Comparison of ENCODE assay signal across 33 cellular contexts in the genomic region with DNA sequence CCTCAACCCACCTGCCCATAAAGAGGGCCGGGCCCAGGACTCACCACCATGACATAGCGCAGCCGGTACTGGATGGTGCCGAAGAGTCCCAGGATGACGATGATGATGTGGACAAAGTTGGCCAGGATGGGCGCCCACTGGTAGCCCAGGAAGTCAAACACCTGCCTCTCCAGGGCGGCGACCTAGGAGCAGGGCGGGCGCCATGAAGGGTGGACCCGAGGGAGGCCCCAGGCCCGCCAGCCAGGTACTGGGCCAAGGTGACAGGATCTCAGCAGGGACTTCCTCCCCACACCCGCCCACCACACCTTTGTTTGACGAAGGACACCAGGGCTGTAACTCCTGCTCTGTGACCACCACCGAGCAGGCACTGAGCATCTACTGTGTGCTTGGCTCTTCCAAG. TPM values are rescaled to one million over a fixed set of nuclear protein-coding genes. Genes with fewer than 3 reads are reported as not detected.
"Had no signal": no experiment of that assay in that cellular context is flagged by ENCODE, and none has a peak within 500 bp of the region (broad histone marks: within the 10 kb centered on the region; RNA-seq: fewer than 3 reads in every experiment).

No MANE protein-coding gene starts in this region.

- H3K9me3 ChIP-seq: ascending aorta, breast epithelium, Peyer's patch, SJSA1, SK-N-SH had no signal

- H3K27ac Mint-ChIP-seq: activated CD4-positive, alpha-beta T cell treated with anti-CD3 and anti-CD28 coated beads for 36 hours; activated CD4-positive, alpha-beta T cell treated with anti-CD3 and anti-CD28 coated beads, Interleukin-2, amount 10 ng/mL, durations not matched to agents 7 days and 5 days; activated CD8-positive, alpha-beta T cell treated with anti-CD3 and anti-CD28 coated beads, Interleukin-2, amount 10 ng/mL, durations not matched to agents 7 days and 5 days; activated naive CD4-positive, alpha-beta T cell treated with anti-CD3 and anti-CD28 coated beads, Interleukin-2, amount 50 U/mL, for 24 hours; activated naive CD8-positive, alpha-beta T cell treated with anti-CD3 and anti-CD28 coated beads, Interleukin-2, amount 10 ng/mL, durations not matched to agents 7 days and 5 days; activated T-cell treated with anti-CD3 and anti-CD28 coated beads, Interleukin-2, amount 50 U/mL, for 24 hours; activated T-helper 2 cell treated with anti-CD3 and anti-CD28 coated beads, Interferon-gamma antibody, Interleukin-2, Interleukin-4, amounts not matched to agents 10 μg/mL and 5 μg/mL and 100 μg/mL, durations not matched to agents 14 hours and 24 hours and 36 hours; T-helper 1 cell treated with Interleukin-12 subunit alpha and Interleukin-12 subunit beta and Interleukin-4 antibody, amounts not matched to agents 30 μg/mL and 1 μg/mL, for 36 hours; WTC11 had no signal

- DNase-seq: activated CD4-positive, alpha-beta T cell treated with anti-CD3 and anti-CD28 coated beads for 36 hours; activated CD4-positive, alpha-beta T cell treated with anti-CD3 and anti-CD28 coated beads, Interleukin-2, amount 10 ng/mL, durations not matched to agents 7 days and 5 days; activated CD4-positive, alpha-beta T cell treated with anti-CD3 and anti-CD28 coated beads, Interleukin-2, amount 50 U/mL, for 48 hours; activated CD8-positive, alpha-beta T cell treated with anti-CD3 and anti-CD28 coated beads, Interleukin-2, amount 10 ng/mL, durations not matched to agents 7 days and 5 days; activated gamma-delta T cell; activated naive CD4-positive, alpha-beta T cell treated with Interleukin-2 at 50 U/mL for 16 hours; activated naive CD8-positive, alpha-beta T cell treated with anti-CD3 and anti-CD28 coated beads, Interleukin-2, amount 10 ng/mL, durations not matched to agents 7 days and 5 days; activated T-cell treated with anti-CD3 and anti-CD28 coated beads, Interleukin-2, amount 50 U/mL, for 24 hours; amygdala; NCI-H1048; NCI-H1105 treated with DMSO at 0.1 percent for 48 hours; NCI-H1436; NCI-H1694; NCI-H1930; NCI-H2081 treated with DMSO at 0.1 percent for 48 hours; NCI-H226; NCI-H446 treated with DMSO at 0.1 percent for 48 hours; NCI-H524; NCI-H69; NCI-H82; Peyer's patch; SHP77 treated with DMSO at 0.1 percent for 48 hours; SK-N-SH had no signal

- H3K27ac ChIP-seq: ascending aorta, breast epithelium, Peyer's patch, SJSA1 had no signal

- H3K4me3 Mint-ChIP-seq: activated CD4-positive, alpha-beta T cell treated with anti-CD3 and anti-CD28 coated beads for 36 hours; activated CD4-positive, alpha-beta T cell treated with anti-CD3 and anti-CD28 coated beads, Interleukin-2, amount 10 ng/mL, durations not matched to agents 7 days and 5 days; activated CD8-positive, alpha-beta T cell treated with anti-CD3 and anti-CD28 coated beads, Interleukin-2, amount 10 ng/mL, durations not matched to agents 7 days and 5 days; activated naive CD4-positive, alpha-beta T cell treated with anti-CD3 and anti-CD28 coated beads, Interleukin-2, amount 50 U/mL, for 24 hours; activated naive CD8-positive, alpha-beta T cell treated with anti-CD3 and anti-CD28 coated beads, Interleukin-2, amount 10 ng/mL, durations not matched to agents 7 days and 5 days; activated T-cell treated with anti-CD3 and anti-CD28 coated beads, Interleukin-2, amount 50 U/mL, for 24 hours; T-helper 1 cell treated with Interleukin-12 subunit alpha and Interleukin-12 subunit beta and Interleukin-4 antibody, amounts not matched to agents 30 μg/mL and 1 μg/mL, for 36 hours; WTC11 had no signal

- H3K4me3 ChIP-seq: ascending aorta, breast epithelium, Peyer's patch, SJSA1 had no signal

- H3K9ac ChIP-seq: SK-N-SH had no signal

- H3K36me3 Mint-ChIP-seq: activated naive CD4-positive, alpha-beta T cell treated with anti-CD3 and anti-CD28 coated beads, Interleukin-2, amount 50 U/mL, for 24 hours; activated naive CD8-positive, alpha-beta T cell treated with anti-CD3 and anti-CD28 coated beads, Interleukin-2, amount 10 ng/mL, durations not matched to agents 7 days and 5 days; WTC11 had no signal

- H3K4me2 ChIP-seq: SK-N-SH had no signal

- H3K4me1 Mint-ChIP-seq: activated CD4-positive, alpha-beta T cell treated with anti-CD3 and anti-CD28 coated beads, Interleukin-2, amount 10 ng/mL, durations not matched to agents 7 days and 5 days; activated naive CD8-positive, alpha-beta T cell treated with anti-CD3 and anti-CD28 coated beads, Interleukin-2, amount 10 ng/mL, durations not matched to agents 7 days and 5 days had no signal

- H3K9me3 Mint-ChIP-seq: activated CD4-positive, alpha-beta T cell treated with anti-CD3 and anti-CD28 coated beads, Interleukin-2, amount 10 ng/mL, durations not matched to agents 7 days and 5 days; activated naive CD4-positive, alpha-beta T cell treated with anti-CD3 and anti-CD28 coated beads, Interleukin-2, amount 50 U/mL, for 24 hours; activated naive CD8-positive, alpha-beta T cell treated with anti-CD3 and anti-CD28 coated beads, Interleukin-2, amount 10 ng/mL, durations not matched to agents 7 days and 5 days; activated T-cell treated with anti-CD3 and anti-CD28 coated beads, Interleukin-2, amount 50 U/mL, for 24 hours; activated T-helper 2 cell treated with anti-CD3 and anti-CD28 coated beads, Interferon-gamma antibody, Interleukin-2, Interleukin-4, amounts not matched to agents 10 μg/mL and 5 μg/mL and 100 μg/mL, durations not matched to agents 14 hours and 24 hours and 36 hours; T-helper 1 cell treated with Interleukin-12 subunit alpha and Interleukin-12 subunit beta and Interleukin-4 antibody, amounts not matched to agents 30 μg/mL and 1 μg/mL, for 36 hours; WTC11 had no signal

- H3K36me3 ChIP-seq: ascending aorta, breast epithelium, Peyer's patch, SJSA1 had no signal

RNA-seq across cellular contexts. Expression of gene NKAIN4, which starts 4.4 kb away (rescaled TPM):
- total RNA-seq: activated CD4-positive, alpha-beta T cell treated with anti-CD3 and anti-CD28 coated beads for 36 hours; activated CD4-positive, alpha-beta T cell treated with anti-CD3 and anti-CD28 coated beads, Interleukin-2, amount 10 ng/mL, durations not matched to agents 7 days and 5 days; activated CD8-positive, alpha-beta T cell treated with anti-CD3 and anti-CD28 coated beads, Interleukin-2, amount 10 ng/mL, durations not matched to agents 7 days and 5 days; activated naive CD8-positive, alpha-beta T cell treated with anti-CD3 and anti-CD28 coated beads, Interleukin-2, amount 10 ng/mL, durations not matched to agents 7 days and 5 days; activated T-helper 2 cell treated with anti-CD3 and anti-CD28 coated beads, Interferon-gamma antibody, Interleukin-2, Interleukin-4, amounts not matched to agents 10 μg/mL and 5 μg/mL and 100 μg/mL, durations not matched to agents 14 hours and 24 hours and 36 hours; ascending aorta; breast epithelium; cardiac septum; MCF 10A; Peyer's patch; SJSA1 had no signal
- polyA plus RNA-seq: SK-N-SH had no signal

RNA-seq across cellular contexts. Expression of gene BIRC7, which starts 14.2 kb away (rescaled TPM):
- total RNA-seq: activated CD4-positive, alpha-beta T cell treated with anti-CD3 and anti-CD28 coated beads, Interleukin-2, amount 10 ng/mL, durations not matched to agents 7 days and 5 days; activated naive CD8-positive, alpha-beta T cell treated with anti-CD3 and anti-CD28 coated beads, Interleukin-2, amount 10 ng/mL, durations not matched to agents 7 days and 5 days; activated T-helper 2 cell treated with anti-CD3 and anti-CD28 coated beads, Interferon-gamma antibody, Interleukin-2, Interleukin-4, amounts not matched to agents 10 μg/mL and 5 μg/mL and 100 μg/mL, durations not matched to agents 14 hours and 24 hours and 36 hours; ascending aorta; MCF 10A; Peyer's patch; SJSA1 had no signal
- polyA plus RNA-seq: adipose tissue, SK-N-SH had no signal

RNA-seq across cellular contexts. Expression of gene COL20A1, which starts 43.1 kb away (rescaled TPM):
- total RNA-seq: activated CD4-positive, alpha-beta T cell treated with anti-CD3 and anti-CD28 coated beads, Interleukin-2, amount 10 ng/mL, durations not matched to agents 7 days and 5 days; activated CD8-positive, alpha-beta T cell treated with anti-CD3 and anti-CD28 coated beads, Interleukin-2, amount 10 ng/mL, durations not matched to agents 7 days and 5 days; activated T-helper 2 cell treated with anti-CD3 and anti-CD28 coated beads, Interferon-gamma antibody, Interleukin-2, Interleukin-4, amounts not matched to agents 10 μg/mL and 5 μg/mL and 100 μg/mL, durations not matched to agents 14 hours and 24 hours and 36 hours; ascending aorta; breast epithelium; Peyer's patch; SJSA1 had no signal
- polyA plus RNA-seq: adipose tissue, SK-N-SH had no signal
